14 cellular contexts compared by ENCODE assay signal in the genomic region with DNA sequence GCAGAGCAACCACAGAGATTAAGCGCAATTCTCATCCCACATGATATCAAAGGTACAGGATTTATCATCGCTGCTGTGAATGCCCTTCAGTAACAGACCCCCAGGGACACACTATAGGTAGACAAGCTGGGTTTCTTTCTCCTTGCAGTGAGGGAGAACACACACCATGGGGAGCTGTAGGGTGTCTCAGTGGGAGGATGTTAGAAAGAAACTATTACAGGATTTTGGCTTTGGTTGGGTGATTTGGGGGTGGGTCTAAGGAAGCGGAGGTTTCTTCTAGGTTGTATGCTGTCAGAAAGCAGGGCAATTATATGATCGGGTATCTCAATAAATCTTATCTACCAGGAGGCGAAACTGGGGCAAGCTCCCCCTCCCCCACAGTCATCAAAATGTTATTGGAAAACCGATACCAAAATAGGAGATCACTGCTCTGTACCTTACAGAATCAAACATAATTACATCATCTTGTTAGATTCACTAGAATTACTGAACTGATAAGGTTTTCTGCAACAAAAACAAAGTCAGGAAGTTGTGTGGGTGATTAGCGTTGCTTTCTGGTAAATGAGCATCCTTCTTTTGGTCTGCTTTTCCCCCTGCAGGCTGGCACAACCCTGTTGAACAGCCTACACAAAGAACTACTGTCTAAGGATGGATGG.
DNase-seq lines count a peak whose midpoint lies in the region; ATAC-seq lines count a peak whose summit lies in the region.
"Had no signal": no experiment of that assay in that cellular context is flagged by ENCODE, and none has a peak within 500 bp of the region (broad histone marks: within the 10 kb centered on the region; RNA-seq: fewer than 3 reads in every experiment).

No MANE protein-coding gene starts in this region.

- peak; percentile 39 to 52 for ATAC-seq in activated T-cell treated with anti-CD3 and anti-CD28 coated beads, Interleukin-2, amount 50 U/mL, for 72 hours (replicated peaks in 1 of 2)
- ATAC-seq in GM21423 (IDR thresholded peaks at IDR 0.05; ENCODE audit: unreplicated experiment) (no peak), HG03139 (IDR thresholded peaks at IDR 0.05; ENCODE audit: unreplicated experiment) (no peak)
- ATAC-seq: CD8-positive, alpha-beta T cell; HCT116 had no signal

- H3K9me3 Mint-ChIP-seq in activated T-cell treated with anti-CD3 and anti-CD28 coated beads, Interleukin-2, amount 50 U/mL, for 72 hours: no peaks in the 10 kb centered on the region
- H3K9me3 Mint-ChIP-seq in activated T-cell treated with anti-CD3 and anti-CD28 coated beads, Interleukin-2, amount 50 U/mL, for 24 hours: no peaks in the 10 kb centered on the region
- H3K9me3 Mint-ChIP-seq: CD8-positive, alpha-beta T cell had no signal

- peaks cover 0 to 2% of the 10 kb centered on the region in 2 donors for H3K36me3 Mint-ChIP-seq in activated T-cell treated with anti-CD3 and anti-CD28 coated beads, Interleukin-2, amount 50 U/mL, for 72 hours (ENCODE audit: insufficient read depth in 2 of 2)
- no peaks in the 10 kb centered on the region for H3K36me3 Mint-ChIP-seq in activated T-cell treated with anti-CD3 and anti-CD28 coated beads, Interleukin-2, amount 50 U/mL, for 24 hours (ENCODE audit: low read depth)
- H3K36me3 Mint-ChIP-seq: CD14-positive monocyte; CD8-positive, alpha-beta T cell; IgD-negative memory B cell had no signal

- DNase-seq in activated T-cell treated with anti-CD3 and anti-CD28 coated beads, Interleukin-2, amount 50 U/mL, for 72 hours: no peak
- DNase-seq in activated T-cell treated with anti-CD3 and anti-CD28 coated beads, Interleukin-2, amount 50 U/mL, for 24 hours: no peak
- DNase-seq in SK-MEL-5 (ENCODE audit: low read depth, low spot score) (peak; percentile 8), foreskin melanocyte (peak; percentile 13), EL (no peak)
- DNase-seq: ACHN; CD8-positive, alpha-beta T cell; DMS53; KG1 had no signal

- peak overlapping the region; percentile 20 to 60 for H3K4me3 Mint-ChIP-seq in activated T-cell treated with anti-CD3 and anti-CD28 coated beads, Interleukin-2, amount 50 U/mL, for 72 hours
- H3K4me3 Mint-ChIP-seq in activated T-cell treated with anti-CD3 and anti-CD28 coated beads, Interleukin-2, amount 50 U/mL, for 24 hours: no peak overlapping the region
- H3K4me3 Mint-ChIP-seq: CD14-positive monocyte; CD8-positive, alpha-beta T cell; IgD-negative memory B cell had no signal

- no peaks in the 10 kb centered on the region for H3K4me1 Mint-ChIP-seq in activated T-cell treated with anti-CD3 and anti-CD28 coated beads, Interleukin-2, amount 50 U/mL, for 72 hours (ENCODE audit: low read depth)
- H3K4me1 Mint-ChIP-seq in activated T-cell treated with anti-CD3 and anti-CD28 coated beads, Interleukin-2, amount 50 U/mL, for 24 hours (ENCODE audit: low read depth): no peaks in the 10 kb centered on the region
- H3K4me1 Mint-ChIP-seq: CD14-positive monocyte, IgD-negative memory B cell had no signal

- in situ Hi-C loops in SK-MEL-5 (cut with HindIII; ENCODE audit: low pct_unique_long_range_greater_than_20kb, low sequenced_read_pairs): no loop called here

- no peaks in the 10 kb centered on the region for H3K27me3 Mint-ChIP-seq in activated T-cell treated with anti-CD3 and anti-CD28 coated beads, Interleukin-2, amount 50 U/mL, for 72 hours (ENCODE audit: low read depth)
- peaks cover 11% of the 10 kb centered on the region for H3K27me3 Mint-ChIP-seq in activated T-cell treated with anti-CD3 and anti-CD28 coated beads, Interleukin-2, amount 50 U/mL, for 24 hours
- H3K27me3 Mint-ChIP-seq: IgD-negative memory B cell had no signal

- H3K27ac Mint-ChIP-seq in activated T-cell treated with anti-CD3 and anti-CD28 coated beads, Interleukin-2, amount 50 U/mL, for 72 hours: peak overlapping the region; percentile 38
- no peak overlapping the region for H3K27ac Mint-ChIP-seq in activated T-cell treated with anti-CD3 and anti-CD28 coated beads, Interleukin-2, amount 50 U/mL, for 24 hours
- H3K27ac Mint-ChIP-seq: CD14-positive monocyte; CD8-positive, alpha-beta T cell; IgD-negative memory B cell had no signal

Comparison
In these comparisons a context has a peak if more than half of its experiments do, and no peak if none do; other contexts are left out.
1. ATAC-seq: peak in activated T-cell treated with anti-CD3 and anti-CD28 coated beads, Interleukin-2, amount 50 U/mL, for 72 hours (2 of 2); none in GM21423 (single experiment) and HG03139 (single experiment).
2. DNase-seq: peak in SK-MEL-5 (single experiment) and foreskin melanocyte (single experiment); none in activated T-cell treated with anti-CD3 and anti-CD28 coated beads, Interleukin-2, amount 50 U/mL, for 72 hours (0 of 2), activated T-cell treated with anti-CD3 and anti-CD28 coated beads, Interleukin-2, amount 50 U/mL, for 24 hours (single experiment) and EL (single experiment).